Comparison of ENCODE assay signal across 12 cellular contexts in the genomic region with DNA sequence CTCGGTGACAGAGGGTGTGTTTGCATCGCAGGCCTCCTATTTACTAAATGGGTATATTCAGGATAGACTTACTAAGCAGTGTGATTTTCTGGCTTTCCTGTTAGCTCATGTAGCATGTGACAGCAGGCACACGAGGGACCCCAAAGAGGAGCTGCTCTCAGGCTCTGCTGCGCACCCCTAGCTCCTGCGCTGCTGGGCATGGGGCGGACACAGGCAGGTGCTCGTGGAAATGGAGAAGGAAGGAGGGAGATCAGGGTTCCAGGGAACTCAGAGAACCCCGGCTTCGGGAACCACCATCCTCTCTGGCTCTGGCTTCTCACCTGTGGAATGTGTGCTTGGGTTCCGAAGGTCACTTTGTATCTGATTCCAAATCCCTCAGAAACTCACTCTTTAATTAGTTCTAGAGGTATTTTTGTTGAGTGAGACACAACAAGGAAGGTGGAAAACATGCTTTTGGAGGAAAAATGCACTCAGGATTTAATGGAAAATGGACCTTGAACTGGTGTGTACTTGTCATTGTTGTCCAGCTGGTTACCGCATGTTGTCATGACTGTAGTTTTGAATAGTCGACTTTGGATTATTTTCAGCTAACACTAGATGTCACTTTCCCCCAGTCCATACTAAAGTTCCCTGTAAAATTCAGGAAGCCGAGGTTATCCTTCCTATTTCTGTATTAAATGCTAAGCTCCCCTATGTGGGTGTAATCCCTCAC. TPM values are rescaled to one million over a fixed set of nuclear protein-coding genes. Genes with fewer than 3 reads are reported as not detected.
A peak's percentile ranks its signal among the peaks of the same experiment; 100 is the strongest.
DNase-seq lines count a peak whose midpoint lies in the region; ATAC-seq and TF ChIP-seq lines count a peak whose summit lies in the region.
"Had no signal": no experiment of that assay in that cellular context is flagged by ENCODE, and none has a peak within 500 bp of the region (broad histone marks: within the 10 kb centered on the region; RNA-seq: fewer than 3 reads in every experiment).

No MANE protein-coding gene starts in this region.

- H3K79me2 ChIP-seq in PC-3 (ENCODE audit: low read length): no peaks in the 10 kb centered on the region

- ATAC-seq in PC-3: peak; percentile 48
- ATAC-seq in CD4-positive, alpha-beta T cell (ENCODE audit: poor library complexity): no peak

- CTCF ChIA-PET in PC-3 (lab: Charles Lee) (interaction anchor here (0.5 kb wide), 1 partner anchor 521 kb away, joined by 4 read pairs; no protein-coding TSS in a partner anchor), Caco-2 (lab: Charles Lee) (no interaction called here)
- CTCF ChIA-PET in CD4-positive, alpha-beta T cell (lab: Charles Lee): no interaction called here
- CTCF ChIA-PET in activated CD4-positive, alpha-beta memory T cell treated with anti-CD3 and anti-CD28 coated beads for 36 hours (lab: Charles Lee): no interaction called here

- peaks cover 53% of the 10 kb centered on the region for H3K27me3 Mint-ChIP-seq in CD4-positive, alpha-beta T cell
- H3K27me3 Mint-ChIP-seq in Caco-2 (ENCODE audit: insufficient read depth, unreplicated experiment): peaks cover 2% of the 10 kb centered on the region
- peaks cover 29% of the 10 kb centered on the region for H3K27me3 Mint-ChIP-seq in activated CD4-positive, alpha-beta memory T cell treated with anti-CD3 and anti-CD28 coated beads for 36 hours

- TF ChIP-seq POLR2A in lower leg skin (IDR thresholded peaks at IDR 0.05): no peak

- H3K9ac ChIP-seq in PC-3 (ENCODE audit: low read length): no peak overlapping the region

- 67 to 71% methylated on average over 13 of the region's 13 CpGs for WGBS in lower leg skin, 2 donors

- no peak overlapping the region for H3K27ac ChIP-seq in 22Rv1
- H3K27ac ChIP-seq in PC-3 (ENCODE audit: low read length): no peak overlapping the region
- no peak overlapping the region for H3K27ac ChIP-seq in CD4-positive, alpha-beta T cell (ENCODE audit: low read depth, low read length)
- H3K27ac ChIP-seq: vagina had no signal

- no peak overlapping the region for H3K4me3 Mint-ChIP-seq in CD4-positive, alpha-beta T cell
- H3K4me3 Mint-ChIP-seq in Caco-2 (ENCODE audit: unreplicated experiment): no peak overlapping the region
- no peak overlapping the region for H3K4me3 Mint-ChIP-seq in activated CD4-positive, alpha-beta memory T cell treated with anti-CD3 and anti-CD28 coated beads for 36 hours

- H3K36me3 Mint-ChIP-seq in CD4-positive, alpha-beta T cell (ENCODE audit: low read depth): no peaks in the 10 kb centered on the region
- no peaks in the 10 kb centered on the region for H3K36me3 Mint-ChIP-seq in Caco-2 (ENCODE audit: insufficient read depth, unreplicated experiment)
- no peaks in the 10 kb centered on the region for H3K36me3 Mint-ChIP-seq in activated CD4-positive, alpha-beta memory T cell treated with anti-CD3 and anti-CD28 coated beads for 36 hours

- H3K27ac Mint-ChIP-seq in CD4-positive, alpha-beta T cell: no peak overlapping the region
- H3K27ac Mint-ChIP-seq in Caco-2 (ENCODE audit: unreplicated experiment): no peak overlapping the region
- no peak overlapping the region for H3K27ac Mint-ChIP-seq in activated CD4-positive, alpha-beta memory T cell treated with anti-CD3 and anti-CD28 coated beads for 36 hours

- intact Hi-C loops in PC-3 (cut with micrococcal nuclease) (no loop called here), lower leg skin (cut with DNase I; ENCODE audit: low total_unique reads) (loop anchor here (10.0 kb wide), 1 partner anchor 591 kb away; no protein-coding TSS in a partner anchor), Caco-2 (cut with micrococcal nuclease; ENCODE audit: unreplicated experiment) (loop anchor here (1.0 to 10.0 kb wide), 2 partner anchors 592 to 811 kb away; no protein-coding TSS in a partner anchor)
- intact Hi-C loops in CD4-positive, alpha-beta T cell (cut with DNase I, micrococcal nuclease): loop anchor here in 1 of 2 experiments (5.0 kb wide), 1 partner anchor 593 kb away; no protein-coding TSS in a partner anchor
- intact Hi-C loops in activated CD4-positive, alpha-beta memory T cell treated with anti-CD3 and anti-CD28 coated beads for 36 hours (cut with micrococcal nuclease): loop anchor here (5.0 kb wide), 1 partner anchor 593 kb away; no protein-coding TSS in a partner anchor

- H3K27me3 ChIP-seq in PC-3 (ENCODE audit: low read length) (peaks cover 73% of the 10 kb centered on the region), Caco-2 (replicated peaks; ENCODE audit: control insufficient read depth, insufficient read depth, low read length) (no peaks in the 10 kb centered on the region)
- peaks cover 30% of the 10 kb centered on the region for H3K27me3 ChIP-seq in CD4-positive, alpha-beta T cell (ENCODE audit: control insufficient read depth, insufficient read depth, low read length)

- no peak overlapping the region for H2AFZ ChIP-seq in PC-3 (ENCODE audit: low read length)

- H3K9me3 ChIP-seq in PC-3 (ENCODE audit: low read length) (no peaks in the 10 kb centered on the region), Caco-2 (no peaks in the 10 kb centered on the region)
- H3K9me3 ChIP-seq in CD4-positive, alpha-beta T cell (ENCODE audit: control insufficient read depth, low read length): no peaks in the 10 kb centered on the region
- H3K9me3 ChIP-seq: vagina had no signal

- H3K9me3 Mint-ChIP-seq in CD4-positive, alpha-beta T cell: no peaks in the 10 kb centered on the region
- H3K9me3 Mint-ChIP-seq in Caco-2 (ENCODE audit: unreplicated experiment): no peaks in the 10 kb centered on the region
- H3K9me3 Mint-ChIP-seq in activated CD4-positive, alpha-beta memory T cell treated with anti-CD3 and anti-CD28 coated beads for 36 hours: no peaks in the 10 kb centered on the region

- no peaks in the 10 kb centered on the region for H3K9me2 ChIP-seq in PC-3 (replicated peaks; ENCODE audit: low read length)

- TF ChIP-seq CTCF in 22Rv1 (IDR thresholded peaks at IDR 0.05): peak; percentile 11; the same call in 1 of the 2 replicates
- peak; percentile 49; the same call in 1 of the 2 replicates for TF ChIP-seq CTCF in PC-3 (conservative IDR thresholded peaks at IDR 0.05; ENCODE audit: low read depth, low read length)
- TF ChIP-seq CTCF in fibroblast of pulmonary artery (IDR thresholded peaks at IDR 0.05; ENCODE audit: low read length, missing control alignments): peak; percentile 20
- no peak for TF ChIP-seq CTCF in CD4-positive, alpha-beta T cell (IDR thresholded peaks at IDR 0.05)
- no peak for TF ChIP-seq CTCF in lower leg skin (IDR thresholded peaks at IDR 0.05)
- no peak for TF ChIP-seq CTCF in Caco-2 (IDR thresholded peaks at IDR 0.05; ENCODE audit: insufficient read depth in 1 of 2, low read depth in 1 of 2, low read length in 1 of 2, severe bottlenecking in 1 of 2, unreplicated experiment in 1 of 2)

- no peaks in the 10 kb centered on the region for H3F3A ChIP-seq in PC-3 (ENCODE audit: low read length, unreplicated experiment)

- peaks cover 3% of the 10 kb centered on the region; the same call in 1 of the 2 replicates for H3K4me1 ChIP-seq in PC-3 (ENCODE audit: insufficient read depth, low read length)
- peaks cover 6% of the 10 kb centered on the region; the same call in 1 of the 2 replicates for H3K4me1 ChIP-seq in Caco-2

- no peak overlapping the region for H3K4me2 ChIP-seq in PC-3 (ENCODE audit: low read length)

- H3K4me1 Mint-ChIP-seq in CD4-positive, alpha-beta T cell (ENCODE audit: low read depth): peaks cover 6% of the 10 kb centered on the region
- H3K4me1 Mint-ChIP-seq in Caco-2 (ENCODE audit: low read depth, unreplicated experiment): no peaks in the 10 kb centered on the region
- peaks cover 12% of the 10 kb centered on the region for H3K4me1 Mint-ChIP-seq in activated CD4-positive, alpha-beta memory T cell treated with anti-CD3 and anti-CD28 coated beads for 36 hours (ENCODE audit: low read depth)

- POLR2A ChIA-PET in PC-3 (lab: Charles Lee; ENCODE audit: unreplicated experiment): no interaction called here
- POLR2A ChIA-PET in CD4-positive, alpha-beta T cell (lab: Charles Lee): no interaction called here
- POLR2A ChIA-PET in Caco-2 (lab: Charles Lee): no interaction called here
- POLR2A ChIA-PET in activated CD4-positive, alpha-beta memory T cell treated with anti-CD3 and anti-CD28 coated beads for 36 hours (lab: Charles Lee): interaction anchor here (0.5 kb wide), 1 partner anchor 57 kb away, joined by 3 read pairs; no protein-coding TSS in a partner anchor

- H3K36me3 ChIP-seq in PC-3 (ENCODE audit: low read depth, low read length) (no peaks in the 10 kb centered on the region), Caco-2 (ENCODE audit: control insufficient read depth, insufficient read depth, low read length) (no peaks in the 10 kb centered on the region)
- H3K36me3 ChIP-seq: vagina had no signal

- DNase-seq in DMS153 (lab: John Stamatoyannopoulos, UW): peak; percentile 57
- peak; percentile 37 for DNase-seq in PC-3
- peak; percentile 32 for DNase-seq in fibroblast of pulmonary artery (ENCODE audit: low read depth)
- no peak for DNase-seq in CD4-positive, alpha-beta T cell
- no peak for DNase-seq in lower leg skin (ENCODE audit: low spot score in 2 of 2)
- no peak for DNase-seq in Caco-2
- DNase-seq in activated CD4-positive, alpha-beta memory T cell treated with anti-CD3 and anti-CD28 coated beads for 36 hours: no peak
- DNase-seq: effector CD8-positive, alpha-beta T cell; GF-D8 had no signal

- no peaks in the 10 kb centered on the region for H4K20me1 ChIP-seq in PC-3 (ENCODE audit: low read length)

- BruUV-seq in PC-3 (replicated peaks; lab: Mats Ljungman, UMichigan) (no TSS peak), Caco-2 (replicated peaks; lab: Mats Ljungman, UMichigan) (no TSS peak)

- H3K4me3 ChIP-seq in PC-3 (ENCODE audit: low read length) (no peak overlapping the region), fibroblast of pulmonary artery (replicated peaks; ENCODE audit: low read depth, low read length) (no peak overlapping the region), lower leg skin (ENCODE audit: low read depth, poor library complexity, severe bottlenecking) (no peak overlapping the region), Caco-2 (ENCODE audit: low read depth, low read length) (no peak overlapping the region)
- H3K4me3 ChIP-seq: lung, vagina had no signal

RNA-seq across cellular contexts. Expression of gene SNTG2, which starts 3.5 kb away (rescaled TPM):
- total RNA-seq in PC-3 (2014; rRNA removed) (not detected in 2 replicates), lower leg skin (10 to 100 TPM in 2 of 4 donors, 1 to 10 TPM in 2; 1.4 to 15.3 (median 6.3) TPM), Caco-2 (2022) (not detected in 2 replicates)
- total RNA-seq in CD4-positive, alpha-beta T cell: 1 to 10 TPM; 1.1 to 1.5 TPM
- total RNA-seq in activated CD4-positive, alpha-beta memory T cell treated with anti-CD3 and anti-CD28 coated beads for 36 hours: under 1 TPM; 0.67 to 0.94 TPM

Comparison
In these comparisons a context has a peak if more than half of its experiments do, and no peak if none do; other contexts are left out.
1. CTCF ChIP-seq: peak in 22Rv1 (single experiment), PC-3 (single experiment) and fibroblast of pulmonary artery (single experiment); none in CD4-positive, alpha-beta T cell (single experiment), lower leg skin (0 of 3) and Caco-2 (0 of 2).
2. DNase-seq: peak in DMS153 (single experiment), PC-3 (single experiment) and fibroblast of pulmonary artery (single experiment); none in CD4-positive, alpha-beta T cell (0 of 10), lower leg skin (0 of 2), Caco-2 (0 of 2) and activated CD4-positive, alpha-beta memory T cell treated with anti-CD3 and anti-CD28 coated beads for 36 hours (single experiment).